Comparison of ENCODE assay signal across 8 cellular contexts in genomic region chr11:22829231-22830081, GRCh38. TPM values are rescaled to one million over a fixed set of nuclear protein-coding genes. Genes with fewer than 3 reads are reported as not detected.
DNase-seq lines count a peak whose midpoint lies in the region; ATAC-seq and TF ChIP-seq lines count a peak whose summit lies in the region.

A gene with protein sequence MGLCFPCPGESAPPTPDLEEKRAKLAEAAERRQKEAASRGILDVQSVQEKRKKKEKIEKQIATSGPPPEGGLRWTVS (minus strand): TSS chr11:22829801. CDS start chr11:22829748, 53 bp downstream.

- in situ Hi-C loops in GM13977 (cut with MboI; ENCODE audit: low pct_unique_long_range_greater_than_20kb, low sequenced_read_pairs, unreplicated experiment): no loop called here

- ATAC-seq in HG02840 (IDR thresholded peaks at IDR 0.05; ENCODE audit: low FRiP score, unreplicated experiment): peak; percentile 95
- ATAC-seq in right cardiac atrium: peak; percentile 100

- DNase-seq in GM13977 (ENCODE audit: low spot score) (peak; percentile 91), NCI-H146 treated with DMSO at 0.1 percent for 48 hours (lab: John Stamatoyannopoulos, UW; ENCODE audit: unreplicated experiment) (peak; percentile 81), ascending aorta (ENCODE audit: low spot score in 2 of 2) (peak; percentile 70 to 96), right cardiac atrium (peak; percentile 94 to 97 (median 97)), pulmonary artery endothelial cell (ENCODE audit: low read depth, low spot score) (peak; percentile 95), uterus (peak; percentile 92 to 94)

- WGBS in right cardiac atrium: under 1% methylated on average over 79 of the region's 79 CpGs

- H3K4me1 ChIP-seq in ascending aorta: peaks cover 0 to 5% of the 10 kb centered on the region in 2 donors
- no peaks in the 10 kb centered on the region for H3K4me1 ChIP-seq in right cardiac atrium (ENCODE audit: control insufficient read depth, insufficient read depth, low read length)
- H3K4me1 ChIP-seq in uterus: no peaks in the 10 kb centered on the region

- peak; percentile 53 to 79 for TF ChIP-seq POLR2A in uterus (IDR thresholded peaks at IDR 0.05)

- peak within 1 kb of the TSS; percentile 76 to 80 for H3K27ac ChIP-seq in ascending aorta
- peak within 1 kb of the TSS; percentile 18 for H3K27ac ChIP-seq in right cardiac atrium (ENCODE audit: low read length)
- H3K27ac ChIP-seq in uterus: peak within 1 kb of the TSS; percentile 79 to 89

- H3K4me3 ChIP-seq in ascending aorta (peak within 1 kb of the TSS; percentile 68 to 85), right cardiac atrium (ENCODE audit: low read length) (peak within 1 kb of the TSS; percentile 72), uterus (peak within 1 kb of the TSS; percentile 78 to 92)

- H3K9me3 ChIP-seq in ascending aorta (no peaks in the 10 kb centered on the region), right cardiac atrium (ENCODE audit: control insufficient read depth, low read length) (no peaks in the 10 kb centered on the region), uterus (no peaks in the 10 kb centered on the region)

- intact Hi-C loops in T-helper 2 cell treated with Interferon-gamma antibody and Interleukin-4, amounts not matched to agents 100 ng/mL and 5 ng/mL, for 36 hours (cut with micrococcal nuclease): loop anchor here (1.0 kb wide), 2 partner anchors 204 to 496 kb away; partner anchors contain the start of gene FANCF
- intact Hi-C loops in ascending aorta (cut with DNase I): loop anchor here (5.0 kb wide), 1 partner anchor 202 kb away; the partner anchor contains the start of gene FANCF
- intact Hi-C loops in right cardiac atrium (cut with DNase I): no loop called here
- intact Hi-C loops in uterus (cut with DNase I; ENCODE audit: low total_unique reads): loop anchor here (10.0 kb wide), 1 partner anchor 205 kb away; the partner anchor contains the start of gene FANCF

- H3K36me3 ChIP-seq in ascending aorta: peaks cover 5 to 9% of the 10 kb centered on the region in 2 donors
- no peaks in the 10 kb centered on the region for H3K36me3 ChIP-seq in uterus

- H3K27me3 ChIP-seq in ascending aorta (no peaks in the 10 kb centered on the region), right cardiac atrium (ENCODE audit: control insufficient read depth, insufficient read depth) (no peaks in the 10 kb centered on the region), uterus (no peaks in the 10 kb centered on the region)

- TF ChIP-seq CTCF in GM13977 (IDR thresholded peaks at IDR 0.05; ENCODE audit: extremely low read depth, insufficient read depth, missing control alignments) (peak; percentile 94), ascending aorta (IDR thresholded peaks at IDR 0.05) (peak; percentile 30 to 78 (median 73)), uterus (IDR thresholded peaks at IDR 0.05) (peak; percentile 54 to 69 (median 62))

RNA-seq across cellular contexts. Expression of the gene that starts here (rescaled TPM):
- total RNA-seq in T-helper 2 cell treated with Interferon-gamma antibody and Interleukin-4, amounts not matched to agents 100 ng/mL and 5 ng/mL, for 36 hours: 30.1 and 35.8 TPM in 2 replicates
- total RNA-seq in ascending aorta (6.1 TPM), right cardiac atrium (10 to 100 TPM; 28.0 to 53.5 (median 39.3) TPM), pulmonary artery endothelial cell (15.8 and 23.6 TPM in 2 replicates), uterus (10 to 100 TPM in 2 of 4 donors, 1 to 10 TPM in 2; 2.0 to 20.7 (median 11.9) TPM)
- polyA plus RNA-seq in right cardiac atrium: 20.2 TPM

Comparison
In these comparisons a context has a peak if more than half of its experiments do, and no peak if none do; other contexts are left out.
1. Peak in every context shown above with its lines: DNase-seq, ATAC-seq, H3K4me3 ChIP-seq and H3K27ac ChIP-seq.
2. H3K27ac ChIP-seq: peak in every context shown above with its lines; median percentile 84 in uterus; 78 in ascending aorta; 18 in right cardiac atrium.
3. intact Hi-C loops: an anchor here in T-helper 2 cell treated with Interferon-gamma antibody and Interleukin-4, amounts not matched to agents 100 ng/mL and 5 ng/mL, for 36 hours (1.0 kb wide), ascending aorta (5.0 kb wide) and uterus (10.0 kb wide); none called in right cardiac atrium.